Comparison of ENCODE assay signal across 8 cellular contexts in the genomic region with DNA sequence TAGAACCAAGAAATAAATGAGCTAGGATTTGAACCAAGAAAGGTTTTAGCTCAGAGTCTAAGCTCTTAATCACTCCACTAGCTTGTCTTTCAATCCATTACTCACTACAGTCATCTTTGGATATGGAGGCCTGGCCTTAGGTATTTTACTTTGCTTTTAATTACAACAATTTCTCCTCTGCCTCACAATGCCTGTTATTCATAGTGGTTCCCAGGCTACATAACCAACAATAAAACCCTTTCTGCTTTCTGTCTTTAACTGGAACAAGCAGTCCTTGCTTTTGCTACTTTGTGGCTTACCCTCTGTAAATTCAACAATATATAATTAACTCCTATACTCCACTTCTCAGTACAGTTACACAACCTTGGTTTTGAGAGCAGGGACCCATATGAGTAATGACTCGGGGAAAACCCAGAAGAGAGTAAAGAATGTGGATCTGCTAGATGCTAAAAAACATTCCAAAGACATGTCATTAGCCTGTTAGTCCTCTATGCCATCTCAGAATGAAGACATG.
DNase-seq lines count a peak whose midpoint lies in the region; ATAC-seq and TF ChIP-seq lines count a peak whose summit lies in the region.

No MANE protein-coding gene starts in this region.

- H3K79me1 ChIP-seq in H9 (ENCODE audit: insufficient read depth, low read depth, low read length, poor library complexity, severe bottlenecking) = no peaks in the 10 kb centered on the region

- H3K4me1 ChIP-seq in H9 (ENCODE audit: insufficient read depth, low read length) = no peaks in the 10 kb centered on the region
- peaks cover 26% of the 10 kb centered on the region for H3K4me1 ChIP-seq in foreskin keratinocyte
- peaks cover 0 to 15% (median 6%) of the 10 kb centered on the region in 4 donors for H3K4me1 ChIP-seq in upper lobe of left lung
- H3K4me1 ChIP-seq in ovary (ENCODE audit: insufficient read depth) = no peaks in the 10 kb centered on the region

- no peak overlapping the region for H3K14ac ChIP-seq in H9 (ENCODE audit: insufficient read depth, low read length)

- H3K79me2 ChIP-seq in H9 (ENCODE audit: insufficient read depth, low read length) = no peaks in the 10 kb centered on the region

- WGBS in H9 (ENCODE audit: extremely low coverage, insufficient read length, low lambda C conversion rate) = no CpG with 5 or more reads among the region's 1 CpG
- 39 to 40% methylated on average over 1 of the region's 1 CpG for WGBS in upper lobe of left lung, 2 donors
- WGBS in ovary, 3 donors = 70 to 85% (median 73%) methylated on average over 1 of the region's 1 CpG

- no peak overlapping the region for H2BK15ac ChIP-seq in H9 (ENCODE audit: low read depth, low read length)

- TF ChIP-seq EP300 in upper lobe of left lung (IDR thresholded peaks at IDR 0.05) = peak in 1 of 4 donors; percentile 58
- no peak for TF ChIP-seq EP300 in ovary (IDR thresholded peaks at IDR 0.05)

- no peak overlapping the region for H4K91ac ChIP-seq in H9 (ENCODE audit: insufficient read length, low read depth, low read length)

- no peaks in the 10 kb centered on the region for H4K20me1 ChIP-seq in H9 (ENCODE audit: control insufficient read depth, insufficient read depth, insufficient read length)

- H3K4ac ChIP-seq in H9 (ENCODE audit: low read depth, low read length) = no peak overlapping the region

- no peak overlapping the region for H3K56ac ChIP-seq in H9 (ENCODE audit: insufficient read length, low read depth, low read length)

- H3K36me3 Mint-ChIP-seq in H9 (ENCODE audit: insufficient read depth in 1 of 3, low read depth in 3 of 3) = peaks cover under 1 to 6% (median 5%) of the 10 kb centered on the region in 3 experiments; a peak in 3 of 7 replicates

- no peaks in the 10 kb centered on the region for H3K23me2 ChIP-seq in H9 (ENCODE audit: insufficient read length, low read depth, low read length, poor library complexity, severe bottlenecking)

- intact Hi-C loops in ovary (cut with DNase I) = no loop called here

- no peak overlapping the region for H3K9ac ChIP-seq in H9 (ENCODE audit: extremely low read depth, insufficient read length, low read length)

- TF ChIP-seq CTCF in GM13977 (IDR thresholded peaks at IDR 0.05; ENCODE audit: extremely low read depth, insufficient read depth, missing control alignments) = no peak
- TF ChIP-seq CTCF in H9 (conservative IDR thresholded peaks at IDR 0.05) = no peak
- TF ChIP-seq CTCF in foreskin keratinocyte (conservative IDR thresholded peaks at IDR 0.05) = no peak
- no peak for TF ChIP-seq CTCF in upper lobe of left lung (IDR thresholded peaks at IDR 0.05)
- TF ChIP-seq CTCF in ovary (IDR thresholded peaks at IDR 0.05) = no peak

- no peak overlapping the region for H3K4me3 ChIP-seq in upper lobe of left lung
- no peak overlapping the region for H3K4me3 ChIP-seq in ovary

- no peak overlapping the region for H3T11ph ChIP-seq in H9 (ENCODE audit: low read length)

- TF ChIP-seq POLR2A in upper lobe of left lung (IDR thresholded peaks at IDR 0.05) (no peak), ovary (IDR thresholded peaks at IDR 0.05) (no peak)

- H3K18ac ChIP-seq in H9 (ENCODE audit: insufficient read length, low read depth, low read length) = no peak overlapping the region

- DNase-seq in GM13977 (ENCODE audit: low spot score) = peak; percentile 7
- no peak for DNase-seq in H9
- peak; percentile 28 for DNase-seq in NCI-H82 (lab: John Stamatoyannopoulos, UW)
- peak; percentile 94 to 97 for DNase-seq in foreskin keratinocyte
- no peak for DNase-seq in upper lobe of left lung
- DNase-seq in GM19238 (ENCODE audit: insufficient read length, low spot score) = no peak
- no peak for DNase-seq in NCI-H1417 (lab: John Stamatoyannopoulos, UW)
- DNase-seq in ovary = no peak

- H3K27ac Mint-ChIP-seq in H9 = peak overlapping the region in 2 of 3 experiments; percentile 35 to 88; a peak in 4 of 7 replicates

- H3K27ac ChIP-seq in H9 (ENCODE audit: insufficient read length, low read depth, low read length) (peak overlapping the region; percentile 20), foreskin keratinocyte (peak overlapping the region; percentile 66), upper lobe of left lung (peak overlapping the region; percentile 13 to 48 (median 28)), ovary (no peak overlapping the region)

- peaks cover 18 to 20% of the 10 kb centered on the region in 2 experiments for H3K4me1 Mint-ChIP-seq in H9

- ATAC-seq in foreskin keratinocyte (peak; percentile 97), upper lobe of left lung (ENCODE audit: low FRiP score in 2 of 2) (peak; percentile 53 to 57)

- H4K8ac ChIP-seq in H9 (replicated peaks; ENCODE audit: insufficient read length, low read depth, low read length) = no peak overlapping the region

- H3K9me3 ChIP-seq in H9 (ENCODE audit: control insufficient read depth, low read depth, low read length) (no peaks in the 10 kb centered on the region), upper lobe of left lung (no peaks in the 10 kb centered on the region), ovary (no peaks in the 10 kb centered on the region)

- no peaks in the 10 kb centered on the region for H3K9me3 Mint-ChIP-seq in H9

- no peak overlapping the region for H3K4me3 Mint-ChIP-seq in H9

- H2AK5ac ChIP-seq in H9 (ENCODE audit: insufficient read length, low read length) = no peak overlapping the region

- H2BK12ac ChIP-seq in H9 (ENCODE audit: insufficient read length, low read depth, low read length) = no peak overlapping the region

- no peak overlapping the region for H3K23ac ChIP-seq in H9 (ENCODE audit: insufficient read length, low read depth, low read length)

- no peak overlapping the region for H3K4me2 ChIP-seq in H9 (ENCODE audit: insufficient read depth, insufficient read length, low read length)

- in situ Hi-C loops in GM13977 (cut with MboI; ENCODE audit: low pct_unique_long_range_greater_than_20kb, low sequenced_read_pairs, unreplicated experiment) = no loop called here

- no peaks in the 10 kb centered on the region for H3K27me3 Mint-ChIP-seq in H9 (ENCODE audit: low read depth)

- H2AFZ ChIP-seq in H9 (ENCODE audit: low read length) = no peak overlapping the region

- H2BK120ac ChIP-seq in H9 (ENCODE audit: low read depth, low read length, poor library complexity, severe bottlenecking) = no peak overlapping the region

- H4K5ac ChIP-seq in H9 (ENCODE audit: insufficient read length, low read depth, low read length) = no peak overlapping the region

- peaks cover 0 to 13% (median 2%) of the 10 kb centered on the region in 4 donors for H3K36me3 ChIP-seq in upper lobe of left lung
- no peaks in the 10 kb centered on the region for H3K36me3 ChIP-seq in ovary

- no peak overlapping the region for H2BK5ac ChIP-seq in H9 (ENCODE audit: insufficient read length, low read length)

- no peak overlapping the region for H2BK20ac ChIP-seq in H9 (ENCODE audit: low read depth, low read length, poor library complexity, severe bottlenecking)

- H3K27me3 ChIP-seq in H9 (ENCODE audit: insufficient read depth, low read length) = no peaks in the 10 kb centered on the region
- no peaks in the 10 kb centered on the region for H3K27me3 ChIP-seq in foreskin keratinocyte
- no peaks in the 10 kb centered on the region for H3K27me3 ChIP-seq in upper lobe of left lung
- H3K27me3 ChIP-seq in ovary = no peaks in the 10 kb centered on the region

Comparison
In these comparisons a context has a peak if more than half of its experiments do, and no peak if none do; other contexts are left out.
1. DNase-seq: peak in GM13977 (single experiment), NCI-H82 (single experiment) and foreskin keratinocyte (2 of 2); none in H9 (single experiment), upper lobe of left lung (0 of 2), GM19238 (single experiment), NCI-H1417 (0 of 3) and ovary (0 of 5).
2. H3K27ac ChIP-seq: peak in H9 (single experiment), foreskin keratinocyte (single experiment) and upper lobe of left lung (4 of 4); none in ovary (0 of 2).